19 cellular contexts compared by ENCODE assay signal in the genomic region with DNA sequence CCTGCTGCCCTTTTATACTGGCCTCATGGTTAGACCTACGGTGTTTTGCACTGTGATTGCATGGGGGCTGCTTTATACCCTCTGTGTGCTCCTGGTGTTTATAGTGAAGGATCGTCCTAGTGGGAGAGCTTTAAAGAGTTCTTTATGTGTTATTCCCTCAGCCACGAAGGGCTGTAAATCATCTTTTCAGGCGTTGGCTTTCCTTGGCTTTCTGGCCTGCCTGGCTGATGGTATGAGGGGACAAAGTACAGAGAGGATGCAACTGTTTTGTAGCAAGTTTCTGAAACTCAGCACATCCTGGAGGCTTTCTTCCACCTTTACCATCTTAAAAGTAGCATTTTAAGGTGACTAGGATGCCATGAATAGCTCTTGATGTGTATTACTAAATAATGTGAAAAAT.
"Had no signal": no experiment of that assay in that cellular context is flagged by ENCODE, and none has a peak within 500 bp of the region (broad histone marks: within the 10 kb centered on the region; RNA-seq: fewer than 3 reads in every experiment).

No MANE protein-coding gene starts in this region.

- H3K4me3 Mint-ChIP-seq: activated naive CD4-positive, alpha-beta T cell treated with anti-CD3 and anti-CD28 coated beads, Interleukin-2, amount 50 U/mL, for 24 hours; effector memory CD8-positive, alpha-beta T cell; stimulated activated naive CD8-positive, alpha-beta T cell treated with anti-CD3 and anti-CD28 coated beads, Interleukin-15, amount 100 ng/mL, for 72 hours; WTC11 had no signal

- H3K27ac ChIP-seq: ascending aorta, brain microvascular endothelial cell, psoas muscle, right atrium auricular region, tibial nerve had no signal

- H3K9me3 ChIP-seq: ascending aorta, psoas muscle, right atrium auricular region, tibial nerve had no signal

- H3K4me3 ChIP-seq: ascending aorta, psoas muscle, right atrium auricular region, tibial nerve had no signal

- H3K27me3 ChIP-seq: ascending aorta, brain microvascular endothelial cell, right atrium auricular region, tibial nerve had no signal

- H3K4me1 ChIP-seq: ascending aorta, psoas muscle, right atrium auricular region, tibial nerve had no signal

- H3K4me1 Mint-ChIP-seq: activated naive CD4-positive, alpha-beta T cell treated with anti-CD3 and anti-CD28 coated beads, Interleukin-2, amount 50 U/mL, for 24 hours; stimulated activated naive CD8-positive, alpha-beta T cell treated with anti-CD3 and anti-CD28 coated beads, Interleukin-15, amount 100 ng/mL, for 72 hours; WTC11 had no signal

- H3K27ac Mint-ChIP-seq: activated naive CD4-positive, alpha-beta T cell treated with anti-CD3 and anti-CD28 coated beads, Interleukin-2, amount 50 U/mL, for 24 hours; effector memory CD8-positive, alpha-beta T cell; stimulated activated naive CD8-positive, alpha-beta T cell treated with anti-CD3 and anti-CD28 coated beads, Interleukin-15, amount 100 ng/mL, for 72 hours; WTC11 had no signal

- DNase-seq: activated gamma-delta T cell treated with Interleukin-2 at 50 U/mL for 16 hours; activated T-cell treated with anti-CD3 and anti-CD28 coated beads, Interleukin-2, amount 50 U/mL, for 1 hour; brain microvascular endothelial cell; central memory CD4-positive, alpha-beta T cell; effector memory CD8-positive, alpha-beta T cell; foreskin melanocyte; kidney glomerular epithelial cell; mesenchymal stem cell; psoas muscle; stimulated activated CD4-positive, alpha-beta T cell treated with anti-CD3 and anti-CD28 coated beads, Interleukin-12 subunit alpha, Interleukin-12 subunit beta, amount 100 ng/mL, for 4 hours; stimulated activated CD4-positive, alpha-beta T cell treated with anti-CD3 and anti-CD28 coated beads, Interleukin-4, amount 100 ng/mL, for 4 hours; stimulated activated naive CD8-positive, alpha-beta T cell treated with anti-CD3 and anti-CD28 coated beads, Interleukin-15, amount 100 ng/mL, for 72 hours; T-helper 9 cell had no signal

- H3K36me3 Mint-ChIP-seq: activated naive CD4-positive, alpha-beta T cell treated with anti-CD3 and anti-CD28 coated beads, Interleukin-2, amount 50 U/mL, for 24 hours; WTC11 had no signal

- H3K9me3 Mint-ChIP-seq: activated naive CD4-positive, alpha-beta T cell treated with anti-CD3 and anti-CD28 coated beads, Interleukin-2, amount 50 U/mL, for 24 hours; effector memory CD8-positive, alpha-beta T cell; stimulated activated naive CD8-positive, alpha-beta T cell treated with anti-CD3 and anti-CD28 coated beads, Interleukin-15, amount 100 ng/mL, for 72 hours; WTC11 had no signal

- H3K36me3 ChIP-seq: ascending aorta, brain microvascular endothelial cell, right atrium auricular region, tibial nerve had no signal

- ATAC-seq: effector memory CD8-positive, alpha-beta T cell; esophagus mucosa; psoas muscle; stimulated activated naive CD8-positive, alpha-beta T cell treated with anti-CD3 and anti-CD28 coated beads, Interleukin-15, amount 100 ng/mL, for 72 hours; WTC11 had no signal
